14 cellular contexts compared by ENCODE assay signal in the genomic region with DNA sequence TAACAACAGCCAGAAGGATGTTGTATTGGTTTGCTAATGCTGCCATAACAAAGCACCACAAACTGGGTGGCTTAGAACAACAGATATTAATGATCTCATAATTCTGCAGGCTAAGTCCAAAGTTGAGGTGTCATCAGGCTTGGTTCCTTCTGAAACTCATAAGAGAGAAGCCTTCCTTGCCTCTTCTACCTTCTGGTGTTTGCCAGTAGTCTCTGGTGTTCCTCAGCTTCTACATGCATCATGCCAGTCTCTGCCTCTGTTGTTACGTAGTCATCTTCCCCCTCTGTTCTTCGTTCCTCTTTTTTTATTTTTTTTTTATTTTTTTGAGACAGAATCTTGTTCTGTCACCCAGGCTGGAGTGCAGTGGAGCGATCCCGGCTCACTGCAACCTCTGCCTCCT.
DNase-seq lines count a peak whose midpoint lies in the region; ATAC-seq and TF ChIP-seq lines count a peak whose summit lies in the region.
"Had no signal": no experiment of that assay in that cellular context is flagged by ENCODE, and none has a peak within 500 bp of the region (broad histone marks: within the 10 kb centered on the region; RNA-seq: fewer than 3 reads in every experiment).

No MANE protein-coding gene starts in this region.

- intact Hi-C loops in esophagus muscularis mucosa (cut with DNase I): no loop called here

- H3K4me3 ChIP-seq in HEK293 (ENCODE audit: low read depth, low read length): no peak overlapping the region
- no peak overlapping the region for H3K4me3 ChIP-seq in esophagus muscularis mucosa
- H3K4me3 ChIP-seq: HAP-1, SK-N-MC had no signal

- CTCF ChIA-PET in HEK293 (lab: Yijun Ruan, JAX): no interaction called here

- H3K27ac ChIP-seq in HEK293 (ENCODE audit: extremely low read depth, low read depth, low read length): no peak overlapping the region
- H3K27ac ChIP-seq in esophagus muscularis mucosa (replicated peaks in 1 of 4): no peak overlapping the region
- H3K27ac ChIP-seq: SK-N-MC had no signal

- no peak for TF ChIP-seq POLR2A in esophagus muscularis mucosa (IDR thresholded peaks at IDR 0.05; ENCODE audit: low read depth)

- H3K4me1 ChIP-seq in HEK293 (ENCODE audit: control insufficient read depth, insufficient read depth, low read length) (no peaks in the 10 kb centered on the region), esophagus muscularis mucosa (no peaks in the 10 kb centered on the region)

- H3K27me3 ChIP-seq in esophagus muscularis mucosa: no peaks in the 10 kb centered on the region

- H3K9me3 ChIP-seq in HEK293 (ENCODE audit: control insufficient read depth, insufficient read depth, low read depth, low read length): no peaks in the 10 kb centered on the region
- H3K9me3 ChIP-seq in esophagus muscularis mucosa: no peaks in the 10 kb centered on the region
- H3K9me3 ChIP-seq: HAP-1 had no signal

- peak; percentile 62 for DNase-seq in NOMO-1 treated with DMSO at 0.1 percent for 48 hours (lab: John Stamatoyannopoulos, UW; ENCODE audit: unreplicated experiment)
- DNase-seq in esophagus muscularis mucosa (ENCODE audit: extremely low spot score): peak; percentile 62
- DNase-seq in NCI-H446 treated with DMSO at 0.1 percent for 48 hours (lab: John Stamatoyannopoulos, UW): no peak
- DNase-seq in NCI-H1048 (lab: John Stamatoyannopoulos, UW): no peak
- no peak for DNase-seq in amniotic stem cell (lab: John Stamatoyannopoulos, UW)
- DNase-seq: DMS153, EL, NCI-H1105, NCI-H1694 treated with DMSO at 0.1 percent for 48 hours, PC-3 had no signal

- H3K36me3 ChIP-seq in HEK293 (ENCODE audit: control insufficient read depth in 2 of 2, insufficient read depth in 1 of 2, low read length in 2 of 2) (no peaks in the 10 kb centered on the region), esophagus muscularis mucosa (no peaks in the 10 kb centered on the region)
- H3K36me3 ChIP-seq: HAP-1 had no signal

- 83% methylated on average over 4 of the region's 4 CpGs for WGBS in esophagus muscularis mucosa

- POLR2A ChIA-PET in HEK293 (lab: Yijun Ruan, JAX): no interaction called here

- TF ChIP-seq CTCF in HEK293 (tag by site-specific recombination; IDR thresholded peaks at IDR 0.05) (no peak), esophagus muscularis mucosa (IDR thresholded peaks at IDR 0.05) (no peak)

- ATAC-seq in esophagus mucosa: no peak
- ATAC-seq: PC-3 had no signal

- TF ChIP-seq EP300 in esophagus muscularis mucosa (IDR thresholded peaks at IDR 0.05): no peak

TF ChIP-seq in HEK293, 187 proteins besides CTCF, POLR2A, EP300 and RAD21:
- TF ChIP-seq PRDM6 (tag by site-specific recombination; IDR thresholded peaks at IDR 0.05) (no peak), ZNF335 (tag by site-specific recombination; conservative IDR thresholded peaks at IDR 0.05) (0 out of 2 replicates have a peak, but pooled peaks have one; percentile 17)

Comparison
In these comparisons a context has a peak if more than half of its experiments do, and no peak if none do; other contexts are left out.
1. DNase-seq: peak in NOMO-1 treated with DMSO at 0.1 percent for 48 hours (single experiment) and esophagus muscularis mucosa (single experiment); none in NCI-H446 treated with DMSO at 0.1 percent for 48 hours (single experiment), NCI-H1048 (single experiment) and amniotic stem cell (single experiment).